ENCODE assay signal across 16 cellular contexts in the genomic region with DNA sequence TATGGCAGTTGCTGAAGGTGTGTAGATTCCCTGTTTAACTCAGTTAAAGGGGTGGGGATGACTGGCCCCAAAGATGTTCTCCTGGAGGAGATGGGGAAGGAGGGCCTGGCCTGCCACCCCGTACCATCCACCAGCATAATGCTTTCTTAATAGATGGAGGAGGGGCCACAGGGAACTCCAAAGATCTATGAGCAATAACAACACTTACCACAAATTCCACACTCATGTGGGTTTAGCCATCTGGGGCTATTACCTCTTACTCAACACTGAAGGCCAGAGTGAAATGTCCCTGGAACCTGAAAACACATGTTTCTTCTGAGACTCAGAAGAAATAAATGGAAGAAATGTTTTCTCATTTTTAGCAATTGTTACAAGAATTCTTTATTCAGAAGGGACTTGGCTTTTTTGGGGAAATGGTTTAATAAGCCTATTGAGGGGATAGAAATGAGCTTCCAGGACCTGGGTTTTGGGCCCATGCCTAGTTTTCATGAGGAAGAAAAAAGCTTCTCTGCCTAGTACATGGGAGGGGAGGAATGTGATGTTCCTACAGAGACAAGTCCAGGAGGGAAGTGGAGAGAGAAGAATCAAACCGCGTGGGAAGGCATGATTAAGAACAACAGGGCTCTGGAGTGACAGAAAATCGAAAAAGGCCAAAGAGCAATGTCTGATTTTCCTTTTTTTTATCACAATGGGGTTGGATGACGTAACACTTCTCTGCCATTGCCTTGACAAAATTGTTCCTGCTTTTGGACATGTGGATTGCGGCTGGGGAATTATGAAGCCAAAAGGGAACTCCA.
DNase-seq lines count a peak whose midpoint lies in the region; ATAC-seq and TF ChIP-seq lines count a peak whose summit lies in the region.
"Had no signal": no experiment of that assay in that cellular context is flagged by ENCODE, and none has a peak within 500 bp of the region (broad histone marks: within the 10 kb centered on the region; RNA-seq: fewer than 3 reads in every experiment).

No MANE protein-coding gene starts in this region.

- no peak for TF ChIP-seq EP300 in esophagus muscularis mucosa (IDR thresholded peaks at IDR 0.05)

- H3K27me3 Mint-ChIP-seq in activated T-cell treated with anti-CD3 and anti-CD28 coated beads, Interleukin-2, amount 50 U/mL, for 24 hours, result peaks cover 18% of the 10 kb centered on the region
- H3K27me3 Mint-ChIP-seq: activated CD8-positive, alpha-beta memory T cell treated with anti-CD3 and anti-CD28 coated beads, Interleukin-2, amount 10 ng/mL, durations not matched to agents 7 days and 5 days; CD4-positive, CD25-positive, alpha-beta regulatory T cell had no signal

- 83% methylated on average over 6 of the region's 6 CpGs for WGBS in esophagus muscularis mucosa

- H3K27me3 ChIP-seq in esophagus muscularis mucosa, result no peaks in the 10 kb centered on the region
- H3K27me3 ChIP-seq: foreskin keratinocyte had no signal

- no peak overlapping the region for H3K4me3 ChIP-seq in esophagus muscularis mucosa

- intact Hi-C loops in esophagus muscularis mucosa (cut with DNase I), result no loop called here

- no peaks in the 10 kb centered on the region for H3K36me3 ChIP-seq in esophagus muscularis mucosa

- no peak overlapping the region for H3K27ac Mint-ChIP-seq in activated T-cell treated with anti-CD3 and anti-CD28 coated beads, Interleukin-2, amount 50 U/mL, for 24 hours
- H3K27ac Mint-ChIP-seq: activated CD8-positive, alpha-beta memory T cell treated with anti-CD3 and anti-CD28 coated beads, Interleukin-2, amount 10 ng/mL, durations not matched to agents 7 days and 5 days; activated naive CD4-positive, alpha-beta T cell treated with anti-CD3 and anti-CD28 coated beads, Interleukin-2, amount 50 U/mL, for 24 hours; CD4-positive, CD25-positive, alpha-beta regulatory T cell had no signal

- no peaks in the 10 kb centered on the region for H3K9me3 ChIP-seq in esophagus muscularis mucosa

- H3K4me1 ChIP-seq in esophagus muscularis mucosa, result no peaks in the 10 kb centered on the region
- H3K4me1 ChIP-seq: foreskin keratinocyte had no signal

- no peak for TF ChIP-seq POLR2A in esophagus muscularis mucosa (IDR thresholded peaks at IDR 0.05; ENCODE audit: low read depth)

- no peaks in the 10 kb centered on the region for H3K36me3 Mint-ChIP-seq in activated T-cell treated with anti-CD3 and anti-CD28 coated beads, Interleukin-2, amount 50 U/mL, for 24 hours (ENCODE audit: low read depth)
- H3K36me3 Mint-ChIP-seq: activated CD8-positive, alpha-beta memory T cell treated with anti-CD3 and anti-CD28 coated beads, Interleukin-2, amount 10 ng/mL, durations not matched to agents 7 days and 5 days; activated naive CD4-positive, alpha-beta T cell treated with anti-CD3 and anti-CD28 coated beads, Interleukin-2, amount 50 U/mL, for 24 hours; CD4-positive, CD25-positive, alpha-beta regulatory T cell had no signal

- TF ChIP-seq CTCF in esophagus muscularis mucosa (IDR thresholded peaks at IDR 0.05), result no peak

- no peaks in the 10 kb centered on the region for H3K4me1 Mint-ChIP-seq in activated T-cell treated with anti-CD3 and anti-CD28 coated beads, Interleukin-2, amount 50 U/mL, for 24 hours (ENCODE audit: low read depth)
- H3K4me1 Mint-ChIP-seq: activated CD8-positive, alpha-beta memory T cell treated with anti-CD3 and anti-CD28 coated beads, Interleukin-2, amount 10 ng/mL, durations not matched to agents 7 days and 5 days; activated naive CD4-positive, alpha-beta T cell treated with anti-CD3 and anti-CD28 coated beads, Interleukin-2, amount 50 U/mL, for 24 hours; CD4-positive, CD25-positive, alpha-beta regulatory T cell had no signal

- no peak overlapping the region for H3K4me3 Mint-ChIP-seq in activated T-cell treated with anti-CD3 and anti-CD28 coated beads, Interleukin-2, amount 50 U/mL, for 24 hours
- H3K4me3 Mint-ChIP-seq: activated CD8-positive, alpha-beta memory T cell treated with anti-CD3 and anti-CD28 coated beads, Interleukin-2, amount 10 ng/mL, durations not matched to agents 7 days and 5 days; activated naive CD4-positive, alpha-beta T cell treated with anti-CD3 and anti-CD28 coated beads, Interleukin-2, amount 50 U/mL, for 24 hours; CD4-positive, CD25-positive, alpha-beta regulatory T cell had no signal

- ATAC-seq in GM21360 (IDR thresholded peaks at IDR 0.05; ENCODE audit: unreplicated experiment), result no peak
- ATAC-seq: activated CD8-positive, alpha-beta memory T cell treated with anti-CD3 and anti-CD28 coated beads, Interleukin-2, amount 10 ng/mL, durations not matched to agents 7 days and 5 days; foreskin keratinocyte had no signal

- no peak overlapping the region for H3K27ac ChIP-seq in esophagus muscularis mucosa (replicated peaks in 1 of 4)
- H3K27ac ChIP-seq: foreskin keratinocyte had no signal

- DNase-seq in EL (peak; percentile 82), LHCN-M2 (ENCODE audit: low read depth) (peak; percentile 26), esophagus muscularis mucosa (ENCODE audit: extremely low spot score) (peak; percentile 84), renal cortical epithelial cell (ENCODE audit: low read depth) (peak; percentile 1), NCI-H1105 treated with DMSO at 0.1 percent for 48 hours (lab: John Stamatoyannopoulos, UW) (no peak), hippocampal formation (lab: John Stamatoyannopoulos, UW) (no peak)
- no peak for DNase-seq in activated T-cell treated with anti-CD3 and anti-CD28 coated beads, Interleukin-2, amount 50 U/mL, for 24 hours
- DNase-seq: activated CD8-positive, alpha-beta memory T cell treated with anti-CD3 and anti-CD28 coated beads, Interleukin-2, amount 10 ng/mL, durations not matched to agents 7 days and 5 days; CD4-positive, CD25-positive, alpha-beta regulatory T cell; foreskin keratinocyte; GF-D8; NCI-H187; NCI-H748 treated with DMSO at 0.1 percent for 48 hours; stimulated activated naive CD4-positive, alpha-beta T cell had no signal

- no peaks in the 10 kb centered on the region for H3K9me3 Mint-ChIP-seq in activated T-cell treated with anti-CD3 and anti-CD28 coated beads, Interleukin-2, amount 50 U/mL, for 24 hours
- H3K9me3 Mint-ChIP-seq: activated naive CD4-positive, alpha-beta T cell treated with anti-CD3 and anti-CD28 coated beads, Interleukin-2, amount 50 U/mL, for 24 hours had no signal

Comparison
In these comparisons a context has a peak if more than half of its experiments do, and no peak if none do; other contexts are left out.
1. DNase-seq: peak in EL (single experiment), LHCN-M2 (single experiment), esophagus muscularis mucosa (single experiment) and renal cortical epithelial cell (single experiment); none in NCI-H1105 treated with DMSO at 0.1 percent for 48 hours (single experiment), hippocampal formation (0 of 2) and activated T-cell treated with anti-CD3 and anti-CD28 coated beads, Interleukin-2, amount 50 U/mL, for 24 hours (single experiment).